3 cellular contexts compared by ENCODE assay signal in genomic region chr3:188119846-188120245, GRCh38.
A peak's percentile ranks its signal among the peaks of the same experiment; 100 is the strongest.
TF ChIP-seq lines count a peak whose summit lies in the region.

No MANE protein-coding gene starts in this region.

TF ChIP-seq in GM23338, 12 proteins besides CTCF, POLR2A, EP300 and RAD21 (continues in another document):
- TF ChIP-seq NANOG (IDR thresholded peaks at IDR 0.05; ENCODE audit: borderline replicate concordance) (no peak), ZNF331 (CRISPR knock-in tag; IDR thresholded peaks at IDR 0.05; ENCODE audit: low read depth) (no peak), EZH2phosphoT487 (IDR thresholded peaks at IDR 0.05; ENCODE audit: unreplicated experiment) (no peak), JUNB (IDR thresholded peaks at IDR 0.05; ENCODE audit: unreplicated experiment) (no peak), POLR2AphosphoS5 (IDR thresholded peaks at IDR 0.05; ENCODE audit: low read depth) (no peak), ZNF114 (CRISPR knock-in tag; IDR thresholded peaks at IDR 0.05) (no peak), EZH2 (IDR thresholded peaks at IDR 0.05; ENCODE audit: low read depth, unreplicated experiment) (no peak)
- TF ChIP-seq, protein P1, sequence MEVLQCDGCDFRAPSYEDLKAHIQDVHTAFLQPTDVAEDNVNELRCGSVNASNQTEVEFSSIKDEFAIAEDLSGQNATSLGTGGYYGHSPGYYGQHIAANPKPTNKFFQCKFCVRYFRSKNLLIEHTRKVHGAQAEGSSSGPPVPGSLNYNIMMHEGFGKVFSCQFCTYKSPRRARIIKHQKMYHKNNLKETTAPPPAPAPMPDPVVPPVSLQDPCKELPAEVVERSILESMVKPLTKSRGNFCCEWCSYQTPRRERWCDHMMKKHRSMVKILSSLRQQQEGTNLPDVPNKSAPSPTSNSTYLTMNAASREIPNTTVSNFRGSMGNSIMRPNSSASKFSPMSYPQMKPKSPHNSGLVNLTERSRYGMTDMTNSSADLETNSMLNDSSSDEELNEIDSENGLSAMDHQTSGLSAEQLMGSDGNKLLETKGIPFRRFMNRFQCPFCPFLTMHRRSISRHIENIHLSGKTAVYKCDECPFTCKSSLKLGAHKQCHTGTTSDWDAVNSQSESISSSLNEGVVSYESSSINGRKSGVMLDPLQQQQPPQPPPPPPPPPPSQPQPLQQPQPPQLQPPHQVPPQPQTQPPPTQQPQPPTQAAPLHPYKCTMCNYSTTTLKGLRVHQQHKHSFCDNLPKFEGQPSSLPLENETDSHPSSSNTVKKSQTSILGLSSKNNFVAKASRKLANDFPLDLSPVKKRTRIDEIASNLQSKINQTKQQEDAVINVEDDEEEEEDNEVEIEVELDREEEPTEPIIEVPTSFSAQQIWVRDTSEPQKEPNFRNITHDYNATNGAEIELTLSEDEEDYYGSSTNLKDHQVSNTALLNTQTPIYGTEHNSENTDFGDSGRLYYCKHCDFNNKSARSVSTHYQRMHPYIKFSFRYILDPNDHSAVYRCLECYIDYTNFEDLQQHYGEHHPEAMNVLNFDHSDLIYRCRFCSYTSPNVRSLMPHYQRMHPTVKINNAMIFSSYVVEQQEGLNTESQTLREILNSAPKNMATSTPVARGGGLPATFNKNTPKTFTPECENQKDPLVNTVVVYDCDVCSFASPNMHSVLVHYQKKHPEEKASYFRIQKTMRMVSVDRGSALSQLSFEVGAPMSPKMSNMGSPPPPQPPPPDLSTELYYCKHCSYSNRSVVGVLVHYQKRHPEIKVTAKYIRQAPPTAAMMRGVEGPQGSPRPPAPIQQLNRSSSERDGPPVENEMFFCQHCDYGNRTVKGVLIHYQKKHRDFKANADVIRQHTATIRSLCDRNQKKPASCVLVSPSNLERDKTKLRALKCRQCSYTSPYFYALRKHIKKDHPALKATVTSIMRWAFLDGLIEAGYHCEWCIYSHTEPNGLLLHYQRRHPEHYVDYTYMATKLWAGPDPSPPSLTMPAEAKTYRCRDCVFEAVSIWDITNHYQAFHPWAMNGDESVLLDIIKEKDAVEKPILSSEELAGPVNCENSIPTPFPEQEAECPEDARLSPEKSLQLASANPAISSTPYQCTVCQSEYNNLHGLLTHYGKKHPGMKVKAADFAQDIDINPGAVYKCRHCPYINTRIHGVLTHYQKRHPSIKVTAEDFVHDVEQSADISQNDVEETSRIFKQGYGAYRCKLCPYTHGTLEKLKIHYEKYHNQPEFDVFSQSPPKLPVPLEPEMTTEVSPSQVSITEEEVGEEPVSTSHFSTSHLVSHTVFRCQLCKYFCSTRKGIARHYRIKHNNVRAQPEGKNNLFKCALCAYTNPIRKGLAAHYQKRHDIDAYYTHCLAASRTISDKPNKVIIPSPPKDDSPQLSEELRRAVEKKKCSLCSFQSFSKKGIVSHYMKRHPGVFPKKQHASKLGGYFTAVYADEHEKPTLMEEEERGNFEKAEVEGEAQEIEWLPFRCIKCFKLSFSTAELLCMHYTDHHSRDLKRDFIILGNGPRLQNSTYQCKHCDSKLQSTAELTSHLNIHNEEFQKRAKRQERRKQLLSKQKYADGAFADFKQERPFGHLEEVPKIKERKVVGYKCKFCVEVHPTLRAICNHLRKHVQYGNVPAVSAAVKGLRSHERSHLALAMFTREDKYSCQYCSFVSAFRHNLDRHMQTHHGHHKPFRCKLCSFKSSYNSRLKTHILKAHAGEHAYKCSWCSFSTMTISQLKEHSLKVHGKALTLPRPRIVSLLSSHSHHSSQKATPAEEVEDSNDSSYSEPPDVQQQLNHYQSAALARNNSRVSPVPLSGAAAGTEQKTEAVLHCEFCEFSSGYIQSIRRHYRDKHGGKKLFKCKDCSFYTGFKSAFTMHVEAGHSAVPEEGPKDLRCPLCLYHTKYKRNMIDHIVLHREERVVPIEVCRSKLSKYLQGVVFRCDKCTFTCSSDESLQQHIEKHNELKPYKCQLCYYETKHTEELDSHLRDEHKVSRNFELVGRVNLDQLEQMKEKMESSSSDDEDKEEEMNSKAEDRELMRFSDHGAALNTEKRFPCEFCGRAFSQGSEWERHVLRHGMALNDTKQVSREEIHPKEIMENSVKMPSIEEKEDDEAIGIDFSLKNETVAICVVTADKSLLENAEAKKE (CRISPR knock-in tag; IDR thresholded peaks at IDR 0.05): no peak

TF ChIP-seq in WTC11, 78 proteins besides CTCF, POLR2A, EP300 and RAD21:
- TF ChIP-seq ETV6 (CRISPR knock-in tag; IDR thresholded peaks at IDR 0.05): 0 out of 2 replicates have a peak, but pooled peaks have one; percentile 1
- no peak for TF ChIP-seq HMGA2 (CRISPR knock-in tag; IDR thresholded peaks at IDR 0.05)

TF ChIP-seq in H1, 55 proteins besides CTCF, POLR2A, EP300 and RAD21:
- no peak for TF ChIP-seq E2F6 (IDR thresholded peaks at IDR 0.05)
- no peak for TF ChIP-seq SRF (IDR thresholded peaks at IDR 0.05; ENCODE audit: low read depth, low read length)
- TF ChIP-seq EGR1 (IDR thresholded peaks at IDR 0.05; ENCODE audit: borderline replicate concordance, low read depth, low read length): no peak
- no peak for TF ChIP-seq SUZ12 (IDR thresholded peaks at IDR 0.05; ENCODE audit: low read length)
- no peak for TF ChIP-seq FOSL1 (IDR thresholded peaks at IDR 0.05; ENCODE audit: insufficient read depth, low read depth, low read length)
- TF ChIP-seq HDAC6 (IDR thresholded peaks at IDR 0.05; ENCODE audit: low read depth, low read length): no peak
- no peak for TF ChIP-seq GTF2F1 (IDR thresholded peaks at IDR 0.05; ENCODE audit: borderline replicate concordance, low read depth, low read length)
- no peak for TF ChIP-seq CHD2 (IDR thresholded peaks at IDR 0.05; ENCODE audit: low read length)
- no peak for TF ChIP-seq SIN3A (conservative IDR thresholded peaks at IDR 0.05 in 1 of 2, IDR thresholded peaks at IDR 0.05 in 1 of 2; ENCODE audit: low read depth in 1 of 2, low read length in 2 of 2)
- TF ChIP-seq YY1 (IDR thresholded peaks at IDR 0.05; ENCODE audit: low read depth, low read length): no peak
- TF ChIP-seq USF2 (IDR thresholded peaks at IDR 0.05; ENCODE audit: low read length): no peak
- TF ChIP-seq GABPA (IDR thresholded peaks at IDR 0.05; ENCODE audit: borderline replicate concordance, insufficient read depth, low read length): no peak
- no peak for TF ChIP-seq BRCA1 (IDR thresholded peaks at IDR 0.05; ENCODE audit: low read depth, low read length)
- no peak for TF ChIP-seq TAF1 (IDR thresholded peaks at IDR 0.05; ENCODE audit: low read depth, low read length)
- no peak for TF ChIP-seq ATF2 (IDR thresholded peaks at IDR 0.05; ENCODE audit: low read length)
